Comparison of ENCODE assay signal across 10 cellular contexts in the genomic region with DNA sequence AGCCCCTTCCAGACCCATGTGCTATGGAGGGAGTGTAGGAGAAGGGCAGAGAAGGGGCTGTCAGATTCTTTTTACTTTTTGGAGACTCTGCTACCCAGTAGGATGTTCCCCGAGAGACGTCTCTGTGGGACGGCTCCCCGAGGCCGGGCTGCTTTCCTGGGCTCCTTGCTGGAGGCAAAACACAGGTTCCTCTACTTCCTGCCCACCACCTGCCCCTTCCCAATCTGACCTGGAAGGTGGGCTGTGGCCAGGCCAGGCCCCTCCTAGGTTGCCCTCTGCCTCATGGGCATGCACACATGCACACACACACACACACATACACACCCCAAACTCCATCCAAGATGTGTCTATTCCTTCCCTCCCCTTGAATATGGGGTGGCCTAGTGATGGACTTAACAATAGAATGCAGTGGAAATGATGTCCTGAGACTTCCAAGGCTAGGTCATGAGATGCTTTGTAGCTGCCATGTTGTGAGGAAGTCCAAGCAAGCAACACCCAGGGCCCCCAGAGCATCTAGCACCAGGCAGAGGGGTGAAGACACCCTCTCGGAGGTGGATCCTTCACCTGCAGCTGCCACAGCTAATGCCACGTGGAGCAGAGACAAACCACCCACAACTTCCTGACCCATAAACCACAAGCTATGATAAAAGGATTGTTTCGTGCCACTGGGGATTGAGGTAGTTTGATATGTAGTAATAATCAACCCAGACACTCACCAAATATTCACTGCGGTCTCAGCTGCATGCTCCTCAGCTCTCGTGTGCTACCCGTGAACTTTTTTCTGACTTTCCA. TPM values are rescaled to one million over a fixed set of nuclear protein-coding genes. Genes with fewer than 3 reads are reported as not detected.
DNase-seq lines count a peak whose midpoint lies in the region; ATAC-seq, FAIRE-seq and TF ChIP-seq lines count a peak whose summit lies in the region.
"Had no signal": no experiment of that assay in that cellular context is flagged by ENCODE, and none has a peak within 500 bp of the region (broad histone marks: within the 10 kb centered on the region; RNA-seq: fewer than 3 reads in every experiment).

No MANE protein-coding gene starts in this region.

- peak; percentile 26 for ATAC-seq in HG02852 (IDR thresholded peaks at IDR 0.05; ENCODE audit: unreplicated experiment)

- peaks cover 22% of the 10 kb centered on the region for H3K9me3 Mint-ChIP-seq in T-helper 2 cell treated with Interferon-gamma antibody and Interleukin-4, amounts not matched to agents 5 μg/mL and 100 μg/mL, for 36 hours

- peak overlapping the region; percentile 100 for H3K27ac Mint-ChIP-seq in T-helper 2 cell treated with Interferon-gamma antibody and Interleukin-4, amounts not matched to agents 5 μg/mL and 100 μg/mL, for 36 hours

- TF ChIP-seq CTCF in GM20000 (IDR thresholded peaks at IDR 0.05; ENCODE audit: extremely low read depth, missing control alignments): no peak

- DNase-seq in GM12892 (ENCODE audit: insufficient read length) (no peak), GM20000 (ENCODE audit: low spot score) (no peak), medulla oblongata (ENCODE audit: extremely low spot score) (no peak), NCI-H82 treated with DMSO at 0.1 percent for 48 hours (lab: John Stamatoyannopoulos, UW; ENCODE audit: unreplicated experiment) (no peak)
- peak; percentile 84 for DNase-seq in T-helper 2 cell treated with Interferon-gamma antibody and Interleukin-4, amounts not matched to agents 5 μg/mL and 100 μg/mL, for 36 hours (ENCODE audit: low spot score)
- peak; percentile 54 for DNase-seq in effector CD4-positive, alpha-beta T cell
- DNase-seq in stimulated activated CD8-positive, alpha-beta memory T cell treated with anti-CD3 and anti-CD28 coated beads, Interleukin-4, amount 100 ng/mL, for 48 hours: peak; percentile 79

- H3K36me3 Mint-ChIP-seq in T-helper 2 cell treated with Interferon-gamma antibody and Interleukin-4, amounts not matched to agents 5 μg/mL and 100 μg/mL, for 36 hours (ENCODE audit: low read depth): peaks cover 41% of the 10 kb centered on the region

- H3K27me3 Mint-ChIP-seq in T-helper 2 cell treated with Interferon-gamma antibody and Interleukin-4, amounts not matched to agents 5 μg/mL and 100 μg/mL, for 36 hours (ENCODE audit: low read depth): no peaks in the 10 kb centered on the region

- no peak for TF ChIP-seq POLR2A in GM12892 (IDR thresholded peaks at IDR 0.05; ENCODE audit: low read depth, low read length)

- H3K4me1 Mint-ChIP-seq in T-helper 2 cell treated with Interferon-gamma antibody and Interleukin-4, amounts not matched to agents 5 μg/mL and 100 μg/mL, for 36 hours (ENCODE audit: low read depth): peaks cover 66% of the 10 kb centered on the region

- peak overlapping the region; percentile 89 for H3K4me3 Mint-ChIP-seq in T-helper 2 cell treated with Interferon-gamma antibody and Interleukin-4, amounts not matched to agents 5 μg/mL and 100 μg/mL, for 36 hours

- peak; percentile 91 for FAIRE-seq in GM12892 (lab: Jason Lieb, UNC)
- FAIRE-seq: endothelial cell of umbilical vein had no signal

RNA-seq across cellular contexts. Expression of a gene that starts 1.6 kb away (rescaled TPM):
- polyA plus RNA-seq in GM12892 (2012; ENCODE audit: missing spikeins): 25.2 TPM
- polyA plus RNA-seq: endothelial cell of umbilical vein had no signal

RNA-seq across cellular contexts. Expression of a gene that starts 19.1 kb away (rescaled TPM):
- polyA plus RNA-seq in GM12892 (2012; ENCODE audit: missing spikeins): not detected
- polyA plus RNA-seq: endothelial cell of umbilical vein, thymus had no signal

RNA-seq across cellular contexts. Expression of a gene that starts 48.2 kb away (rescaled TPM):
- 0.57 TPM for polyA plus RNA-seq in GM12892 (2012; ENCODE audit: missing spikeins)

RNA-seq across cellular contexts. Expression of a gene that starts 50.8 kb away (rescaled TPM):
- polyA plus RNA-seq in GM12892 (2012; ENCODE audit: missing spikeins): not detected
- polyA plus RNA-seq: endothelial cell of umbilical vein had no signal

Comparison
In these comparisons a context has a peak if more than half of its experiments do, and no peak if none do; other contexts are left out.
1. DNase-seq: peak in T-helper 2 cell treated with Interferon-gamma antibody and Interleukin-4, amounts not matched to agents 5 μg/mL and 100 μg/mL, for 36 hours (single experiment), effector CD4-positive, alpha-beta T cell (single experiment) and stimulated activated CD8-positive, alpha-beta memory T cell treated with anti-CD3 and anti-CD28 coated beads, Interleukin-4, amount 100 ng/mL, for 48 hours (single experiment); none in GM12892 (single experiment), GM20000 (single experiment), medulla oblongata (single experiment) and NCI-H82 treated with DMSO at 0.1 percent for 48 hours (single experiment).